8 cellular contexts compared by ENCODE assay signal in the genomic region with DNA sequence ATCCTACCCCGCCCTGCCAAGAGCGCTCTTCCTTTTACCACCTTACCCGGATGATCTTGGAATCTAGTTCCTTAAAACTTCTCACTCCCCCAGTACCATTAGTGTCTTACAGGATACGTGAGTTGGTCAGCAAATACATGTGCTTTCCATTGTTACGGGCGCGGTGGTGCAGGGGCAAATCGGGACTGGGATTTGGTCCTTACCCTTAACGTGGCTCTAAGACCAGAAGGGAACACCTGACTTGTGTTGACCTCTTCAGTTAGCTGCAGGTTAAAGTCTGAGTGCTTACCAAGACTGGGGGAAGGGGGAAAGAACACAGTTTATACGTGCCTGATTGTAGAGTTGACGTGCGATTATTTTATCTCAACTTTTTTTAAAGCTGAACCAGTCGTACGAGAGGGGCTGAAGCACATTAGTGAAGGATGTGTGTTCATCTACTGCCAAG. TPM values are rescaled to one million over a fixed set of nuclear protein-coding genes. Genes with fewer than 3 reads are reported as not detected.
A peak's percentile ranks its signal among the peaks of the same experiment; 100 is the strongest.
DNase-seq lines count a peak whose midpoint lies in the region; TF ChIP-seq lines count a peak whose summit lies in the region.

No MANE protein-coding gene starts in this region.

- H3K9me2 ChIP-seq in DOHH2 (replicated peaks; ENCODE audit: control insufficient read depth, low read length) (no peaks in the 10 kb centered on the region), MM.1S (replicated peaks; ENCODE audit: insufficient read depth, low read length) (no peaks in the 10 kb centered on the region)

- peak overlapping the region; percentile 77 for H3K27ac ChIP-seq in DOHH2 (ENCODE audit: low read depth, low read length)
- H3K27ac ChIP-seq in MM.1S (ENCODE audit: low read length): peak overlapping the region; percentile 91; the same call in 1 of the 2 replicates
- H3K27ac ChIP-seq in breast epithelium: peak overlapping the region; percentile 85 to 95
- peak overlapping the region; percentile 90 for H3K27ac ChIP-seq in mesodermal cell (ENCODE audit: low read depth, low read length, severe bottlenecking)

- DNase-seq in MM.1S: peak; percentile 35
- no peak for DNase-seq in breast epithelium (ENCODE audit: low spot score in 2 of 2)
- DNase-seq in stimulated activated CD4-positive, alpha-beta T cell treated with anti-CD3 and anti-CD28 coated beads, Interleukin-12 subunit alpha, Interleukin-12 subunit beta, amount 100 ng/mL, for 4 hours: no peak
- DNase-seq in mesenteric fat pad (ENCODE audit: low spot score): no peak
- no peak for DNase-seq in amniotic stem cell (lab: John Stamatoyannopoulos, UW)
- DNase-seq in ureter (ENCODE audit: low spot score): no peak

- TF ChIP-seq POLR2A in breast epithelium (IDR thresholded peaks at IDR 0.05): no peak

- H3K9ac ChIP-seq in MM.1S (ENCODE audit: low read length): peak overlapping the region; percentile 93

- intact Hi-C loops in breast epithelium (cut with DNase I; ENCODE audit: low total_unique reads): no loop called here

- H3K27me3 ChIP-seq in DOHH2 (ENCODE audit: control insufficient read depth, low read length) (no peaks in the 10 kb centered on the region), MM.1S (replicated peaks; ENCODE audit: insufficient read depth, low read length) (no peaks in the 10 kb centered on the region), breast epithelium (no peaks in the 10 kb centered on the region)

- H3K79me2 ChIP-seq in DOHH2 (ENCODE audit: control insufficient read depth, low read length) (peaks cover 83% of the 10 kb centered on the region), MM.1S (ENCODE audit: low read length) (peaks cover 57% of the 10 kb centered on the region)

- WGBS in mesodermal cell (ENCODE audit: insufficient coverage in 2 of 2), 2 experiments: 2 to 6% methylated on average over 14 of the region's 14 CpGs

- H3K4me2 ChIP-seq in DOHH2 (ENCODE audit: low read length) (peak overlapping the region; percentile 91), MM.1S (ENCODE audit: low read depth, low read length) (peak overlapping the region; percentile 70)

- H3F3A ChIP-seq in DOHH2 (ENCODE audit: control insufficient read depth, insufficient read depth) (peaks cover 12% of the 10 kb centered on the region; the same call in 1 of the 2 replicates), MM.1S (ENCODE audit: insufficient read depth, low read length) (peaks cover 5% of the 10 kb centered on the region)

- TF ChIP-seq CTCF in DOHH2 (IDR thresholded peaks at IDR 0.05; ENCODE audit: low read depth, low read length, poor library complexity, severe bottlenecking) (no peak), MM.1S (IDR thresholded peaks at IDR 0.05; ENCODE audit: low read length) (no peak), breast epithelium (IDR thresholded peaks at IDR 0.05) (no peak)

- peaks cover 10% of the 10 kb centered on the region; the same call in 1 of the 2 replicates for H4K20me1 ChIP-seq in DOHH2 (ENCODE audit: control insufficient read depth, insufficient read depth, low read depth, low read length)
- no peaks in the 10 kb centered on the region for H4K20me1 ChIP-seq in MM.1S (ENCODE audit: insufficient read depth, low read length)

- H3K4me3 ChIP-seq in DOHH2 (ENCODE audit: low read length) (peak overlapping the region; percentile 98), MM.1S (ENCODE audit: low read length) (peak overlapping the region; percentile 75), breast epithelium (peak overlapping the region; percentile 71 to 77 (median 76)), mesodermal cell (ENCODE audit: extremely low read depth, insufficient read depth, low read length, poor library complexity, severe bottlenecking) (peak overlapping the region; percentile 80)

- H3K36me3 ChIP-seq in DOHH2 (ENCODE audit: control insufficient read depth, low read length) (peaks cover 54% of the 10 kb centered on the region), MM.1S (replicated peaks; ENCODE audit: insufficient read depth, low read length) (no peaks in the 10 kb centered on the region), breast epithelium (no peaks in the 10 kb centered on the region), mesodermal cell (ENCODE audit: control insufficient read depth, insufficient read depth, low read length) (peaks cover 30% of the 10 kb centered on the region)

- H3K9me3 ChIP-seq in DOHH2 (ENCODE audit: control insufficient read depth, insufficient read depth, low read length): no peaks in the 10 kb centered on the region
- H3K9me3 ChIP-seq in MM.1S (replicated peaks; ENCODE audit: insufficient read depth, low read length): no peaks in the 10 kb centered on the region
- H3K9me3 ChIP-seq in breast epithelium: no peaks in the 10 kb centered on the region
- no peaks in the 10 kb centered on the region for H3K9me3 ChIP-seq in mesodermal cell (ENCODE audit: control insufficient read depth, low read length)

- peak overlapping the region; percentile 95; the same call in 1 of the 2 replicates for H2AFZ ChIP-seq in MM.1S (ENCODE audit: low read length)

- H3K4me1 ChIP-seq in DOHH2 (ENCODE audit: control insufficient read depth, low read length) (peaks cover 30% of the 10 kb centered on the region), MM.1S (ENCODE audit: low read length) (peaks cover 13% of the 10 kb centered on the region; the same call in 1 of the 2 replicates), breast epithelium (peaks cover 5 to 20% of the 10 kb centered on the region in 2 donors), mesodermal cell (ENCODE audit: control insufficient read depth, insufficient read depth, low read length, poor library complexity, severe bottlenecking) (peaks cover 14% of the 10 kb centered on the region)

RNA-seq across cellular contexts. Expression of gene TXNDC17, which starts 0.5 kb away (rescaled TPM):
- total RNA-seq in breast epithelium: 100 to 1,000 TPM; 125 to 145 (median 134) TPM
- polyA plus RNA-seq in mesodermal cell (2013, experiment 1 of 2): 227 TPM
- 232 TPM for polyA plus RNA-seq in mesodermal cell (2013, experiment 2 of 2)
- total RNA-seq in mesenteric fat pad: 71.2 TPM
- total RNA-seq in ureter: 89.4 TPM

RNA-seq across cellular contexts. Expression of gene KIAA0753, which starts 0.9 kb away (rescaled TPM):
- total RNA-seq in breast epithelium (10 to 100 TPM; 10.1 to 26.5 (median 25.6) TPM), mesenteric fat pad (9.7 TPM), ureter (42.1 TPM)
- 22.1 TPM for polyA plus RNA-seq in mesodermal cell (2013, experiment 1 of 2)
- polyA plus RNA-seq in mesodermal cell (2013, experiment 2 of 2): 22.0 TPM

RNA-seq across cellular contexts. Expression of gene MED31, which starts 10.0 kb away (rescaled TPM):
- total RNA-seq in breast epithelium (10 to 100 TPM in 2 of 3 donors, 1 to 10 TPM in 1; 5.4 to 13.4 (median 12.9) TPM), mesenteric fat pad (13.0 TPM), ureter (23.9 TPM)
- 33.6 TPM for polyA plus RNA-seq in mesodermal cell (2013, experiment 1 of 2)
- polyA plus RNA-seq in mesodermal cell (2013, experiment 2 of 2): 33.9 TPM

RNA-seq across cellular contexts. Expression of gene C17orf100, which starts 10.2 kb away (rescaled TPM):
- under 1 TPM; 0.16 to 0.98 (median 0.88) TPM for total RNA-seq in breast epithelium
- polyA plus RNA-seq in mesodermal cell (2013, experiment 1 of 2): 4.5 TPM
- 4.3 TPM for polyA plus RNA-seq in mesodermal cell (2013, experiment 2 of 2)
- 0.58 TPM for total RNA-seq in mesenteric fat pad
- 1.8 TPM for total RNA-seq in ureter
